Comparison of ENCODE assay signal across 24 cellular contexts in the genomic region with DNA sequence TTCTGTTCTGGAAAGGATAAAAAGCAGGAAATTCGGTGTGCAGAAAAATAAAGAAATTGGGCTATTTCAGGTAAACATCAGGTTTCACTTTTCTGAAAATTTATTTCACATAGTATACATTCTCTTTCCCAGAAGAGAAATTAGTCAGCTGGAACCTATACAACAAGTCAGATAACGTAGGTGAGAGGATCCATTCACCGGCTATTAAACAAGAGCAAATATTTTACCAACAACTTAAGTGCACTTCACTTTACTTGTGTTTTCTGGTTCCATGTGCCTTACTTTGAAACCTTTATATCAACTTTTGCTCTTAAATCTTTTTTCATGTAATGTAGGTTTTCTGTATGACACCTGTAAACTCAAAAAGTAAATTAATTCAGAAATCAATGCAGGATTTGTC.
DNase-seq lines count a peak whose midpoint lies in the region; ATAC-seq and TF ChIP-seq lines count a peak whose summit lies in the region.
"Had no signal": no experiment of that assay in that cellular context is flagged by ENCODE, and none has a peak within 500 bp of the region (broad histone marks: within the 10 kb centered on the region; RNA-seq: fewer than 3 reads in every experiment).

No MANE protein-coding gene starts in this region.

- TF ChIP-seq CTCF in left lung (IDR thresholded peaks at IDR 0.05) = no peak
- no peak for TF ChIP-seq CTCF in Calu3 (IDR thresholded peaks at IDR 0.05; ENCODE audit: unreplicated experiment)

- DNase-seq in NCI-H345 (lab: John Stamatoyannopoulos, UW) (peak; percentile 0), NCI-H345 treated with DMSO at 0.1 percent for 48 hours (lab: John Stamatoyannopoulos, UW; ENCODE audit: unreplicated experiment) (no peak), DMS53 treated with DMSO at 0.1 percent for 48 hours (lab: John Stamatoyannopoulos, UW; ENCODE audit: unreplicated experiment) (peak; percentile 39), NCI-H510A treated with DMSO at 0.1 percent for 48 hours (lab: John Stamatoyannopoulos, UW) (peak; percentile 61), left lung (no peak), Calu3 (no peak)
- DNase-seq in activated T-helper 2 cell treated with anti-CD3 and anti-CD28 coated beads, Interferon-gamma antibody, Interleukin-2, Interleukin-4, amounts not matched to agents 10 μg/mL and 5 μg/mL and 100 μg/mL, durations not matched to agents 14 hours and 24 hours and 36 hours (ENCODE audit: low spot score) = no peak
- DNase-seq: 8988T; ACHN; AML-193; BE2C; CD4-positive, alpha-beta T cell; CD8-positive, alpha-beta memory T cell; DMS79; EL; GDM1; H9 had no signal

- H3K9me3 ChIP-seq in left lung = peaks cover 0 to 15% of the 10 kb centered on the region in 2 donors
- H3K9me3 ChIP-seq: A549, BE2C had no signal

- H3K4me3 Mint-ChIP-seq in Calu3 (ENCODE audit: low read depth, unreplicated experiment) = no peak overlapping the region
- H3K4me3 Mint-ChIP-seq in activated T-helper 2 cell treated with anti-CD3 and anti-CD28 coated beads, Interferon-gamma antibody, Interleukin-2, Interleukin-4, amounts not matched to agents 10 μg/mL and 5 μg/mL and 100 μg/mL, durations not matched to agents 14 hours and 24 hours and 36 hours (ENCODE audit: low read depth) = no peak overlapping the region
- no peak overlapping the region for H3K4me3 Mint-ChIP-seq in activated T-helper 17 cell treated with anti-CD3 and anti-CD28 coated beads, Interleukin-2, amount 50 U/mL, for 72 hours
- H3K4me3 Mint-ChIP-seq: CD14-positive monocyte; CD4-positive, alpha-beta T cell; CD8-positive, alpha-beta memory T cell; GM23338; H9 had no signal

- H3K27ac Mint-ChIP-seq in Calu3 (ENCODE audit: unreplicated experiment) = no peak overlapping the region
- no peak overlapping the region for H3K27ac Mint-ChIP-seq in activated T-helper 2 cell treated with anti-CD3 and anti-CD28 coated beads, Interferon-gamma antibody, Interleukin-2, Interleukin-4, amounts not matched to agents 10 μg/mL and 5 μg/mL and 100 μg/mL, durations not matched to agents 14 hours and 24 hours and 36 hours
- no peak overlapping the region for H3K27ac Mint-ChIP-seq in activated T-helper 17 cell treated with anti-CD3 and anti-CD28 coated beads, Interleukin-2, amount 50 U/mL, for 72 hours
- H3K27ac Mint-ChIP-seq: CD14-positive monocyte; CD4-positive, alpha-beta T cell; CD8-positive, alpha-beta memory T cell; GM23338; H9 had no signal

- peak; percentile 73 for ATAC-seq in left lung
- no peak for ATAC-seq in activated T-helper 17 cell treated with anti-CD3 and anti-CD28 coated beads, Interleukin-2, amount 50 U/mL, for 72 hours (replicated peaks)
- ATAC-seq: A549, GM12878, GM23338, HCT116 had no signal

- no peak overlapping the region for H3K27ac ChIP-seq in left lung
- H3K27ac ChIP-seq: A549; BLaER1 treated with 17β-estradiol and CSF1 and Interleukin-3, amounts not matched to agents 10 nM and 100 nM had no signal

- no peak overlapping the region for H3K4me3 ChIP-seq in left lung
- H3K4me3 ChIP-seq: A549; BLaER1 treated with 17β-estradiol and CSF1 and Interleukin-3, amounts not matched to agents 10 nM and 100 nM; GM12878; GM23338 had no signal

- no peaks in the 10 kb centered on the region for H3K36me3 Mint-ChIP-seq in Calu3 (ENCODE audit: insufficient read depth, unreplicated experiment)
- no peaks in the 10 kb centered on the region for H3K36me3 Mint-ChIP-seq in activated T-helper 2 cell treated with anti-CD3 and anti-CD28 coated beads, Interferon-gamma antibody, Interleukin-2, Interleukin-4, amounts not matched to agents 10 μg/mL and 5 μg/mL and 100 μg/mL, durations not matched to agents 14 hours and 24 hours and 36 hours (ENCODE audit: low read depth)
- no peaks in the 10 kb centered on the region for H3K36me3 Mint-ChIP-seq in activated T-helper 17 cell treated with anti-CD3 and anti-CD28 coated beads, Interleukin-2, amount 50 U/mL, for 72 hours (ENCODE audit: low read depth)
- H3K36me3 Mint-ChIP-seq: CD14-positive monocyte; CD8-positive, alpha-beta memory T cell had no signal

- H3K4me1 ChIP-seq in left lung = no peaks in the 10 kb centered on the region
- H3K4me1 ChIP-seq: A549; BE2C; BLaER1 treated with 17β-estradiol and CSF1 and Interleukin-3, amounts not matched to agents 10 nM and 100 nM had no signal

- H3K4me1 Mint-ChIP-seq in Calu3 (ENCODE audit: low read depth, unreplicated experiment) = no peaks in the 10 kb centered on the region
- no peaks in the 10 kb centered on the region for H3K4me1 Mint-ChIP-seq in activated T-helper 2 cell treated with anti-CD3 and anti-CD28 coated beads, Interferon-gamma antibody, Interleukin-2, Interleukin-4, amounts not matched to agents 10 μg/mL and 5 μg/mL and 100 μg/mL, durations not matched to agents 14 hours and 24 hours and 36 hours (ENCODE audit: low read depth)
- no peaks in the 10 kb centered on the region for H3K4me1 Mint-ChIP-seq in activated T-helper 17 cell treated with anti-CD3 and anti-CD28 coated beads, Interleukin-2, amount 50 U/mL, for 72 hours
- H3K4me1 Mint-ChIP-seq: CD14-positive monocyte; CD8-positive, alpha-beta memory T cell; GM23338; H9 had no signal

- H3K9me3 Mint-ChIP-seq in Calu3 (ENCODE audit: low read depth, unreplicated experiment) = peaks cover 12% of the 10 kb centered on the region
- H3K9me3 Mint-ChIP-seq in activated T-helper 2 cell treated with anti-CD3 and anti-CD28 coated beads, Interferon-gamma antibody, Interleukin-2, Interleukin-4, amounts not matched to agents 10 μg/mL and 5 μg/mL and 100 μg/mL, durations not matched to agents 14 hours and 24 hours and 36 hours = peaks cover 40% of the 10 kb centered on the region
- H3K9me3 Mint-ChIP-seq in activated T-helper 17 cell treated with anti-CD3 and anti-CD28 coated beads, Interleukin-2, amount 50 U/mL, for 72 hours = peaks cover 7% of the 10 kb centered on the region
- H3K9me3 Mint-ChIP-seq: GM23338 had no signal

- CTCF ChIA-PET in Calu3 (lab: Charles Lee) = no interaction called here

- H3K27me3 ChIP-seq in left lung = no peaks in the 10 kb centered on the region
- H3K27me3 ChIP-seq: BE2C; BLaER1 treated with 17β-estradiol and CSF1 and Interleukin-3, amounts not matched to agents 10 nM and 100 nM had no signal

- H3K27me3 Mint-ChIP-seq in Calu3 (ENCODE audit: unreplicated experiment) = no peaks in the 10 kb centered on the region
- no peaks in the 10 kb centered on the region for H3K27me3 Mint-ChIP-seq in activated T-helper 2 cell treated with anti-CD3 and anti-CD28 coated beads, Interferon-gamma antibody, Interleukin-2, Interleukin-4, amounts not matched to agents 10 μg/mL and 5 μg/mL and 100 μg/mL, durations not matched to agents 14 hours and 24 hours and 36 hours (ENCODE audit: low read depth)
- no peaks in the 10 kb centered on the region for H3K27me3 Mint-ChIP-seq in activated T-helper 17 cell treated with anti-CD3 and anti-CD28 coated beads, Interleukin-2, amount 50 U/mL, for 72 hours
- H3K27me3 Mint-ChIP-seq: CD4-positive, alpha-beta T cell; CD8-positive, alpha-beta memory T cell had no signal

- intact Hi-C loops in left lung (cut with DNase I) = no loop called here
- intact Hi-C loops in Calu3 (cut with micrococcal nuclease; ENCODE audit: unreplicated experiment) = no loop called here
- intact Hi-C loops in activated T-helper 2 cell treated with anti-CD3 and anti-CD28 coated beads, Interferon-gamma antibody, Interleukin-2, Interleukin-4, amounts not matched to agents 10 μg/mL and 5 μg/mL and 100 μg/mL, durations not matched to agents 14 hours and 24 hours and 36 hours (cut with micrococcal nuclease) = no loop called here

- no peaks in the 10 kb centered on the region for H3K36me3 ChIP-seq in left lung
- H3K36me3 ChIP-seq: BE2C; BLaER1 treated with 17β-estradiol and CSF1 and Interleukin-3, amounts not matched to agents 10 nM and 100 nM had no signal

- BruUV-seq in Calu3 (replicated peaks; lab: Mats Ljungman, UMichigan) = no TSS peak

Comparison
In these comparisons a context has a peak if more than half of its experiments do, and no peak if none do; other contexts are left out.
1. DNase-seq: peak in NCI-H345 (single experiment), DMS53 treated with DMSO at 0.1 percent for 48 hours (single experiment) and NCI-H510A treated with DMSO at 0.1 percent for 48 hours (single experiment); none in NCI-H345 treated with DMSO at 0.1 percent for 48 hours (single experiment), left lung (0 of 2), Calu3 (single experiment) and activated T-helper 2 cell treated with anti-CD3 and anti-CD28 coated beads, Interferon-gamma antibody, Interleukin-2, Interleukin-4, amounts not matched to agents 10 μg/mL and 5 μg/mL and 100 μg/mL, durations not matched to agents 14 hours and 24 hours and 36 hours (single experiment).